ENCODE assay signal across 21 cellular contexts in the genomic region with DNA sequence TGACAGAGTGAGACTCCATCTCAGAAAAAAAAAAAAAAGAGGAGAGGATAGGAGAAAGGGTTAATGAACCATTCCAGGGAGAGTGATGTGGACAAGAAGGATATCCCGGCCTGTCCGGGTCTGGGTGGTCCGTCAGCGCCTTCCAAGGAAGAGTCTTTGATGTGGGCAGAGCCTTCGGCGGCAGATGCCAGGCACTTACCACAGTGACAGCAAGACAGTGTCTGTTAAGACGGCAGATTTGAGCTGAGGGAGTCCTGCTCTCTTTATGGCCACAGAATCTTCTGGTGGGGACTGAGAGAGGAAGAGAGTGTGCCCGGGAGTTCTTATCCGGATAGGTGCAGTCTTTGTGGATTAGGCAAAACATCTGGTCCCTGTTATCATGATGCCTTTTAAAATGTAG.
DNase-seq lines count a peak whose midpoint lies in the region; ATAC-seq and TF ChIP-seq lines count a peak whose summit lies in the region.
"Had no signal": no experiment of that assay in that cellular context is flagged by ENCODE, and none has a peak within 500 bp of the region (broad histone marks: within the 10 kb centered on the region; RNA-seq: fewer than 3 reads in every experiment).

No MANE protein-coding gene starts in this region.

- no peaks in the 10 kb centered on the region for H3K36me3 ChIP-seq in SK-N-SH (replicated peaks in 1 of 2; ENCODE audit: control insufficient read depth in 1 of 2, insufficient read depth in 2 of 2, low read length in 1 of 2)
- H3K36me3 ChIP-seq in BLaER1 treated with 17β-estradiol and CSF1 and Interleukin-3, amounts not matched to agents 10 nM and 100 nM = no peaks in the 10 kb centered on the region
- no peaks in the 10 kb centered on the region for H3K36me3 ChIP-seq in neutrophil
- H3K36me3 ChIP-seq in prostate gland = no peaks in the 10 kb centered on the region
- H3K36me3 ChIP-seq: HAP-1 had no signal

- TF ChIP-seq RAD21 in SK-N-SH (IDR thresholded peaks at IDR 0.05; ENCODE audit: low read length) = no peak

- H3K4me1 ChIP-seq in SK-N-SH (ENCODE audit: control insufficient read depth in 1 of 2, insufficient read depth in 2 of 2, low read depth in 1 of 2, low read length in 1 of 2) (peaks cover 0 to 3% of the 10 kb centered on the region in 2 experiments; a peak in 1 of 4 replicates), neutrophil (ENCODE audit: control insufficient read depth in 1 of 2, insufficient read depth in 1 of 2, low read depth in 1 of 2, low read length in 1 of 2) (peaks cover 39 to 41% of the 10 kb centered on the region in 2 experiments), prostate gland (replicated peaks) (peaks cover 9% of the 10 kb centered on the region)
- H3K4me1 ChIP-seq in BLaER1 treated with 17β-estradiol and CSF1 and Interleukin-3, amounts not matched to agents 10 nM and 100 nM = peaks cover 28 to 54% (median 45%) of the 10 kb centered on the region in 10 experiments
- H3K4me1 ChIP-seq: HAP-1 had no signal

- POLR2A ChIA-PET in SK-N-SH (lab: Yijun Ruan, JAX) = no interaction called here

- no peak for TF ChIP-seq EP300 in SK-N-SH (IDR thresholded peaks at IDR 0.05; ENCODE audit: borderline replicate concordance in 1 of 2, low read depth in 1 of 2, low read length in 1 of 2)

- H2AFZ ChIP-seq in SK-N-SH (ENCODE audit: low read depth) = no peak overlapping the region

- DNase-seq in SK-N-SH = no peak
- DNase-seq in NCI-H524 treated with DMSO at 0.1 percent for 48 hours (lab: John Stamatoyannopoulos, UW) = peak; percentile 42
- no peak for DNase-seq in activated CD4-positive, alpha-beta T cell treated with anti-CD3 and anti-CD28 coated beads, Interleukin-2, amount 50 U/mL, for 1 hour
- DNase-seq in prostate gland (ENCODE audit: low spot score) = no peak
- DNase-seq in NCI-H1105 (lab: John Stamatoyannopoulos, UW) = no peak
- DNase-seq: CD8-positive, alpha-beta memory T cell; DMS 273 treated with DMSO at 0.1 percent for 48 hours; DMS79; GF-D8; GOT3; HFFc6; Kasumi-1; NCI-H1436 treated with DMSO at 0.1 percent for 48 hours; NCI-H2227 treated with DMSO at 0.1 percent for 48 hours; RPMI8226 had no signal

- TF ChIP-seq POLR2A in prostate gland (IDR thresholded peaks at IDR 0.05) = no peak

- H3K27me3 ChIP-seq in SK-N-SH (ENCODE audit: insufficient read depth) (no peaks in the 10 kb centered on the region), neutrophil (no peaks in the 10 kb centered on the region), prostate gland (replicated peaks; ENCODE audit: insufficient read depth) (no peaks in the 10 kb centered on the region)
- peaks cover 0 to 17% (median 0%) of the 10 kb centered on the region in 11 experiments; a peak in 2 of 22 replicates for H3K27me3 ChIP-seq in BLaER1 treated with 17β-estradiol and CSF1 and Interleukin-3, amounts not matched to agents 10 nM and 100 nM

- 57% methylated on average over 9 of the region's 9 CpGs for WGBS in SK-N-SH (ENCODE audit: low lambda C conversion rate)
- whole genome bisulfite sequencing in prostate gland = 66% methylated on average over 9 of the region's 9 CpGs

- H4K20me1 ChIP-seq in SK-N-SH (ENCODE audit: insufficient read depth) = no peaks in the 10 kb centered on the region
- H4K20me1 ChIP-seq in BLaER1 treated with 17β-estradiol and CSF1 and Interleukin-3, amounts not matched to agents 10 nM and 100 nM = no peaks in the 10 kb centered on the region

- H3K4me2 ChIP-seq in SK-N-SH = no peak overlapping the region
- peak overlapping the region; percentile 31 to 84 (median 74) for H3K4me2 ChIP-seq in BLaER1 treated with 17β-estradiol and CSF1 and Interleukin-3, amounts not matched to agents 10 nM and 100 nM

- no peaks in the 10 kb centered on the region for H3F3A ChIP-seq in SK-N-SH (replicated peaks; ENCODE audit: insufficient read depth)

- CTCF ChIA-PET in SK-N-SH (lab: Yijun Ruan, JAX) = interaction anchor here (1.0 to 5.7 kb wide), 6 partner anchors 10 to 294 kb away, joined by 3 to 32 read pairs (median 4); no protein-coding TSS in a partner anchor

- intact Hi-C loops in prostate gland (cut with DNase I) = no loop called here

- H3K27ac ChIP-seq in SK-N-SH (ENCODE audit: low read depth in 2 of 2, low read length in 1 of 2) (no peak overlapping the region), neutrophil (peak overlapping the region; percentile 6), prostate gland (no peak overlapping the region)
- no peak overlapping the region for H3K27ac ChIP-seq in BLaER1 treated with 17β-estradiol and CSF1 and Interleukin-3, amounts not matched to agents 10 nM and 100 nM
- H3K27ac ChIP-seq: SK-N-MC had no signal

- ATAC-seq in SK-N-SH treated with all-trans-retinoic acid at 6 μM for 48 hours = peak; percentile 16; the same call in 1 of the 3 replicates
- ATAC-seq: K562 had no signal

- no peaks in the 10 kb centered on the region for H3K9me3 ChIP-seq in SK-N-SH
- H3K9me3 ChIP-seq in BLaER1 treated with 17β-estradiol and CSF1 and Interleukin-3, amounts not matched to agents 10 nM and 100 nM (replicated peaks in 1 of 11) = no peaks in the 10 kb centered on the region
- H3K9me3 ChIP-seq in neutrophil = no peaks in the 10 kb centered on the region
- no peaks in the 10 kb centered on the region for H3K9me3 ChIP-seq in prostate gland
- H3K9me3 ChIP-seq: HAP-1 had no signal

- H3K79me2 ChIP-seq in SK-N-SH (ENCODE audit: insufficient read depth) = no peaks in the 10 kb centered on the region

- H3K9me2 ChIP-seq in SK-N-SH = no peaks in the 10 kb centered on the region

- H3K9ac ChIP-seq in SK-N-SH = no peak overlapping the region
- H3K9ac ChIP-seq in BLaER1 treated with 17β-estradiol and CSF1 and Interleukin-3, amounts not matched to agents 10 nM and 100 nM = no peak overlapping the region

- H3K4me3 ChIP-seq in SK-N-SH (ENCODE audit: low read depth in 2 of 2, low read length in 1 of 2) (no peak overlapping the region), neutrophil (ENCODE audit: low read depth in 1 of 2, low read length in 1 of 2) (no peak overlapping the region), prostate gland (no peak overlapping the region)
- no peak overlapping the region for H3K4me3 ChIP-seq in BLaER1 treated with 17β-estradiol and CSF1 and Interleukin-3, amounts not matched to agents 10 nM and 100 nM
- H3K4me3 ChIP-seq: HAP-1, K562, SK-N-MC had no signal

- no peak for TF ChIP-seq CTCF in SK-N-SH (IDR thresholded peaks at IDR 0.05)
- no peak for TF ChIP-seq CTCF in neutrophil (IDR thresholded peaks at IDR 0.05)
- no peak for TF ChIP-seq CTCF in prostate gland (IDR thresholded peaks at IDR 0.05)

TF ChIP-seq in SK-N-SH treated with all-trans-retinoic acid at 6 μM for 48 hours, 23 proteins besides CTCF, POLR2A, EP300 and RAD21 (continues in another document):
- TF ChIP-seq TOX (CRISPR knock-in tag; IDR thresholded peaks at IDR 0.05; ENCODE audit: borderline replicate concordance) (no peak), PPARA (CRISPR knock-in tag; IDR thresholded peaks at IDR 0.05; ENCODE audit: borderline replicate concordance) (no peak), OSR1 (CRISPR knock-in tag; IDR thresholded peaks at IDR 0.05) (no peak), ZNF70 (CRISPR knock-in tag; IDR thresholded peaks at IDR 0.05) (no peak), GLIS3 (CRISPR knock-in tag; IDR thresholded peaks at IDR 0.05) (no peak), ZNF8 (CRISPR knock-in tag; IDR thresholded peaks at IDR 0.05) (no peak), ARNTL (CRISPR knock-in tag; IDR thresholded peaks at IDR 0.05; ENCODE audit: borderline replicate concordance, low read depth) (no peak), ZFP30 (CRISPR knock-in tag; IDR thresholded peaks at IDR 0.05) (no peak), CSDC2 (CRISPR knock-in tag; IDR thresholded peaks at IDR 0.05) (no peak)
- TF ChIP-seq, protein P1, sequence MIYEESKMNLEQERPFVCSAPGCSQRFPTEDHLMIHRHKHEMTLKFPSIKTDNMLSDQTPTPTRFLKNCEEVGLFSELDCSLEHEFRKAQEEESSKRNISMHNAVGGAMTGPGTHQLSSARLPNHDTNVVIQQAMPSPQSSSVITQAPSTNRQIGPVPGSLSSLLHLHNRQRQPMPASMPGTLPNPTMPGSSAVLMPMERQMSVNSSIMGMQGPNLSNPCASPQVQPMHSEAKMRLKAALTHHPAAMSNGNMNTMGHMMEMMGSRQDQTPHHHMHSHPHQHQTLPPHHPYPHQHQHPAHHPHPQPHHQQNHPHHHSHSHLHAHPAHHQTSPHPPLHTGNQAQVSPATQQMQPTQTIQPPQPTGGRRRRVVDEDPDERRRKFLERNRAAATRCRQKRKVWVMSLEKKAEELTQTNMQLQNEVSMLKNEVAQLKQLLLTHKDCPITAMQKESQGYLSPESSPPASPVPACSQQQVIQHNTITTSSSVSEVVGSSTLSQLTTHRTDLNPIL (CRISPR knock-in tag; IDR thresholded peaks at IDR 0.05; ENCODE audit: low read depth) = no peak

TF ChIP-seq in SK-N-SH, 30 proteins besides CTCF, POLR2A, EP300 and RAD21:
- TF ChIP-seq GABPA (IDR thresholded peaks at IDR 0.05; ENCODE audit: low read depth) (no peak), RCOR1 (IDR thresholded peaks at IDR 0.05; ENCODE audit: low read length) (no peak), SIN3A (IDR thresholded peaks at IDR 0.05; ENCODE audit: borderline replicate concordance, low read depth, low read length) (no peak), FOSL2 (IDR thresholded peaks at IDR 0.05; ENCODE audit: borderline replicate concordance, low read depth) (no peak)
- TF ChIP-seq, protein P2, sequence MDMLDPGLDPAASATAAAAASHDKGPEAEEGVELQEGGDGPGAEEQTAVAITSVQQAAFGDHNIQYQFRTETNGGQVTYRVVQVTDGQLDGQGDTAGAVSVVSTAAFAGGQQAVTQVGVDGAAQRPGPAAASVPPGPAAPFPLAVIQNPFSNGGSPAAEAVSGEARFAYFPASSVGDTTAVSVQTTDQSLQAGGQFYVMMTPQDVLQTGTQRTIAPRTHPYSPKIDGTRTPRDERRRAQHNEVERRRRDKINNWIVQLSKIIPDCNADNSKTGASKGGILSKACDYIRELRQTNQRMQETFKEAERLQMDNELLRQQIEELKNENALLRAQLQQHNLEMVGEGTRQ (IDR thresholded peaks at IDR 0.05; ENCODE audit: borderline replicate concordance, low read depth, low read length) = no peak
